ENCODE assay signal across 17 cellular contexts in genomic region chr17:8726951-8727555, GRCh38. TPM values are rescaled to one million over a fixed set of nuclear protein-coding genes. Genes with fewer than 3 reads are reported as not detected.
DNase-seq lines count a peak whose midpoint lies in the region; ATAC-seq and TF ChIP-seq lines count a peak whose summit lies in the region.
"Had no signal": no experiment of that assay in that cellular context is flagged by ENCODE, and none has a peak within 500 bp of the region (broad histone marks: within the 10 kb centered on the region; RNA-seq: fewer than 3 reads in every experiment).

No MANE protein-coding gene starts in this region.

- H3K27me3 ChIP-seq in GM23338 (ENCODE audit: insufficient read depth) (no peaks in the 10 kb centered on the region), adipocyte (replicated peaks; ENCODE audit: control insufficient read depth, insufficient read depth, low read length) (no peaks in the 10 kb centered on the region), MM.1S (replicated peaks; ENCODE audit: insufficient read depth, low read length) (no peaks in the 10 kb centered on the region)

- H3K27ac ChIP-seq in GM23338 (ENCODE audit: low read depth): no peak overlapping the region
- no peak overlapping the region for H3K27ac ChIP-seq in MM.1S (ENCODE audit: low read length)

- H3K9me3 Mint-ChIP-seq in GM23338: no peaks in the 10 kb centered on the region
- H3K9me3 Mint-ChIP-seq in effector memory CD8-positive, alpha-beta T cell: no peaks in the 10 kb centered on the region
- H3K9me3 Mint-ChIP-seq: activated naive CD8-positive, alpha-beta T cell treated with anti-CD3 and anti-CD28 coated beads for 36 hours; activated T-cell treated with anti-CD3 and anti-CD28 coated beads, Interleukin-2, amount 50 U/mL, for 4 hours; central memory CD8-positive, alpha-beta T cell; stimulated activated naive B cell treated with anti-CD40 and anti-IgM and Interleukin-4, amounts not matched to agents 10 μg/mL and 1 μg/mL and 100 μg/mL, for 72 hours had no signal

- 0 out of 3 replicates have a peak, but pooled peaks cover 2% of the 10 kb centered on the region for H3K4me1 Mint-ChIP-seq in GM23338
- H3K4me1 Mint-ChIP-seq in effector memory CD8-positive, alpha-beta T cell (ENCODE audit: low read depth in 2 of 2): no peaks in the 10 kb centered on the region
- H3K4me1 Mint-ChIP-seq: activated naive CD8-positive, alpha-beta T cell treated with anti-CD3 and anti-CD28 coated beads for 36 hours; central memory CD8-positive, alpha-beta T cell had no signal

- intact Hi-C loops in left cardiac atrium (cut with DNase I): no loop called here
- intact Hi-C loops in posterior vena cava (cut with DNase I): no loop called here

- H3K9ac ChIP-seq in adipocyte (ENCODE audit: low read length) (no peak overlapping the region), MM.1S (ENCODE audit: low read length) (no peak overlapping the region)

- H3K4me3 ChIP-seq in GM23338 (no peak overlapping the region), adipocyte (ENCODE audit: low read length) (no peak overlapping the region), MM.1S (ENCODE audit: low read length) (no peak overlapping the region)
- H3K4me3 ChIP-seq: GM12878 had no signal

- no peak overlapping the region for H3K27ac Mint-ChIP-seq in GM23338
- H3K27ac Mint-ChIP-seq in effector memory CD8-positive, alpha-beta T cell: no peak overlapping the region
- H3K27ac Mint-ChIP-seq: activated naive CD8-positive, alpha-beta T cell treated with anti-CD3 and anti-CD28 coated beads for 36 hours; stimulated activated naive B cell treated with anti-CD40 and anti-IgM and Interleukin-4, amounts not matched to agents 10 μg/mL and 1 μg/mL and 100 μg/mL, for 72 hours had no signal

- H3K36me3 Mint-ChIP-seq in GM23338 (ENCODE audit: low read depth): no peaks in the 10 kb centered on the region
- no peaks in the 10 kb centered on the region for H3K36me3 Mint-ChIP-seq in effector memory CD8-positive, alpha-beta T cell (ENCODE audit: insufficient read depth)
- H3K36me3 Mint-ChIP-seq: activated naive CD8-positive, alpha-beta T cell treated with anti-CD3 and anti-CD28 coated beads for 36 hours; stimulated activated naive B cell treated with anti-CD40 and anti-IgM and Interleukin-4, amounts not matched to agents 10 μg/mL and 1 μg/mL and 100 μg/mL, for 72 hours had no signal

- H3K4me1 ChIP-seq in GM23338 (ENCODE audit: insufficient read depth) (no peaks in the 10 kb centered on the region), adipocyte (ENCODE audit: control insufficient read depth, insufficient read depth, low read length) (no peaks in the 10 kb centered on the region), MM.1S (ENCODE audit: low read length) (no peaks in the 10 kb centered on the region)

- H3K9me3 ChIP-seq in adipocyte (ENCODE audit: control insufficient read depth, low read length): no peaks in the 10 kb centered on the region
- no peaks in the 10 kb centered on the region for H3K9me3 ChIP-seq in MM.1S (replicated peaks; ENCODE audit: insufficient read depth, low read length)

- H3K79me2 ChIP-seq in GM23338 (replicated peaks; ENCODE audit: insufficient read depth) (no peaks in the 10 kb centered on the region), MM.1S (ENCODE audit: low read length) (no peaks in the 10 kb centered on the region)

- no peaks in the 10 kb centered on the region for H3F3A ChIP-seq in GM23338 (replicated peaks; ENCODE audit: low read depth)
- no peaks in the 10 kb centered on the region for H3F3A ChIP-seq in MM.1S (ENCODE audit: insufficient read depth, low read length)

- H2AFZ ChIP-seq in GM23338 (0 out of 2 replicates have a peak overlapping the region, but pooled peaks have one; percentile 59), MM.1S (ENCODE audit: low read length) (no peak overlapping the region)

- H3K9me2 ChIP-seq in GM23338 (ENCODE audit: insufficient read depth) (0 out of 2 replicates have a peak, but pooled peaks cover 2% of the 10 kb centered on the region), MM.1S (replicated peaks; ENCODE audit: insufficient read depth, low read length) (no peaks in the 10 kb centered on the region)

- no peak for ATAC-seq in GM23338
- peak in 1 of 2 donors; percentile 75 for ATAC-seq in left cardiac atrium
- ATAC-seq in GM21825 (IDR thresholded peaks at IDR 0.05; ENCODE audit: unreplicated experiment): no peak
- ATAC-seq in effector memory CD8-positive, alpha-beta T cell (replicated peaks): no peak
- ATAC-seq: activated T-cell treated with anti-CD3 and anti-CD28 coated beads, Interleukin-2, amount 50 U/mL, for 4 hours; GM12878 had no signal

- TF ChIP-seq CTCF in GM23338 (conservative IDR thresholded peaks at IDR 0.05; ENCODE audit: low read depth in 2 of 2) (no peak), MM.1S (IDR thresholded peaks at IDR 0.05; ENCODE audit: low read length) (no peak)

- no peaks in the 10 kb centered on the region for H3K36me3 ChIP-seq in GM23338 (ENCODE audit: insufficient read depth)
- no peaks in the 10 kb centered on the region for H3K36me3 ChIP-seq in adipocyte (ENCODE audit: control insufficient read depth, insufficient read depth, low read length, severe bottlenecking)
- H3K36me3 ChIP-seq in MM.1S (replicated peaks; ENCODE audit: insufficient read depth, low read length): no peaks in the 10 kb centered on the region

- no peak for DNase-seq in GM23338 (ENCODE audit: low spot score)
- DNase-seq in adipocyte (ENCODE audit: low read depth): peak; percentile 42
- peak; percentile 60 for DNase-seq in left cardiac atrium
- DNase-seq in posterior vena cava (ENCODE audit: low spot score): peak; percentile 83
- DNase-seq in NCI-H446 treated with DMSO at 0.1 percent for 48 hours (lab: John Stamatoyannopoulos, UW): no peak
- no peak for DNase-seq in MM.1S
- DNase-seq in effector memory CD8-positive, alpha-beta T cell: no peak
- DNase-seq: activated naive CD8-positive, alpha-beta T cell treated with anti-CD3 and anti-CD28 coated beads for 36 hours; activated T-cell treated with anti-CD3 and anti-CD28 coated beads, Interleukin-2, amount 50 U/mL, for 4 hours; HCEC 1CT; midbrain; NCI-H1092 treated with DMSO at 0.1 percent for 48 hours; nucleus accumbens; stimulated activated naive B cell treated with anti-CD40 and anti-IgM and Interleukin-4, amounts not matched to agents 10 μg/mL and 1 μg/mL and 100 μg/mL, for 72 hours had no signal

- H3K27me3 Mint-ChIP-seq in GM23338 (ENCODE audit: insufficient read depth, low read depth, poor library complexity): no peaks in the 10 kb centered on the region
- H3K27me3 Mint-ChIP-seq in effector memory CD8-positive, alpha-beta T cell: peaks cover 19 to 55% of the 10 kb centered on the region in 2 donors

- no peak overlapping the region for H3K4me3 Mint-ChIP-seq in GM23338
- no peak overlapping the region for H3K4me3 Mint-ChIP-seq in effector memory CD8-positive, alpha-beta T cell
- H3K4me3 Mint-ChIP-seq: activated naive CD8-positive, alpha-beta T cell treated with anti-CD3 and anti-CD28 coated beads for 36 hours; activated T-cell treated with anti-CD3 and anti-CD28 coated beads, Interleukin-2, amount 50 U/mL, for 4 hours; central memory CD8-positive, alpha-beta T cell; stimulated activated naive B cell treated with anti-CD40 and anti-IgM and Interleukin-4, amounts not matched to agents 10 μg/mL and 1 μg/mL and 100 μg/mL, for 72 hours had no signal

- no peak overlapping the region for H3K4me2 ChIP-seq in GM23338
- H3K4me2 ChIP-seq in MM.1S (ENCODE audit: low read depth, low read length): no peak overlapping the region

- H4K20me1 ChIP-seq in GM23338 (replicated peaks; ENCODE audit: insufficient read depth) (no peaks in the 10 kb centered on the region), MM.1S (ENCODE audit: insufficient read depth, low read length) (no peaks in the 10 kb centered on the region)

TF ChIP-seq in GM23338, 12 proteins besides CTCF, POLR2A, EP300 and RAD21 (continues in another document):
- no peak for TF ChIP-seq POLR2AphosphoS5 (IDR thresholded peaks at IDR 0.05; ENCODE audit: low read depth)
- TF ChIP-seq NANOG (IDR thresholded peaks at IDR 0.05; ENCODE audit: borderline replicate concordance): no peak
- TF ChIP-seq ETS1 (IDR thresholded peaks at IDR 0.05): no peak
- TF ChIP-seq ZNF114 (CRISPR knock-in tag; IDR thresholded peaks at IDR 0.05): no peak
- no peak for TF ChIP-seq STAT1 (IDR thresholded peaks at IDR 0.05; ENCODE audit: unreplicated experiment)

RNA-seq across cellular contexts. Expression of gene CCDC42, which starts 17.6 kb away (rescaled TPM):
- total RNA-seq in GM23338 (2014; rRNA removed; shearing (Covaris generic)): not detected in 2 replicates
- not detected in 2 replicates for polyA plus RNA-seq in GM23338 (2016; fragmentation: Nextera tagmentation; extraction: Ambion mirVana)
- total RNA-seq in left cardiac atrium (not detected), posterior vena cava (not detected)
- total RNA-seq: activated T-cell treated with anti-CD3 and anti-CD28 coated beads, Interleukin-2, amount 50 U/mL, for 4 hours had no signal

RNA-seq across cellular contexts. Expression of gene SPDYE4, which starts 31.3 kb away (rescaled TPM):
- total RNA-seq in GM23338 (2014; rRNA removed; shearing (Covaris generic)): not detected in 2 replicates
- not detected in 2 replicates for polyA plus RNA-seq in GM23338 (2016; fragmentation: Nextera tagmentation; extraction: Ambion mirVana)
- not detected for total RNA-seq in left cardiac atrium
- total RNA-seq in posterior vena cava: not detected
- total RNA-seq: activated naive CD8-positive, alpha-beta T cell treated with anti-CD3 and anti-CD28 coated beads for 36 hours; activated T-cell treated with anti-CD3 and anti-CD28 coated beads, Interleukin-2, amount 50 U/mL, for 4 hours; GM12878 had no signal

Comparison
In these comparisons a context has a peak if more than half of its experiments do, and no peak if none do; other contexts are left out.
1. DNase-seq: peak in adipocyte (single experiment), left cardiac atrium (single experiment) and posterior vena cava (single experiment); none in GM23338 (single experiment), NCI-H446 treated with DMSO at 0.1 percent for 48 hours (single experiment), MM.1S (single experiment) and effector memory CD8-positive, alpha-beta T cell (0 of 3).